Comparison of ENCODE assay signal across 1 cellular context in genomic region chr16:11254913-11255736, GRCh38.
TF ChIP-seq lines count a peak whose summit lies in the region.

No MANE protein-coding gene starts in this region.

TF ChIP-seq in WTC11, 78 proteins besides CTCF, POLR2A, EP300 and RAD21 (continued from another document):
- TF ChIP-seq ZNF281 (CRISPR knock-in tag; IDR thresholded peaks at IDR 0.05) (no peak), USF1 (CRISPR knock-in tag; IDR thresholded peaks at IDR 0.05) (no peak), ZNF532 (CRISPR knock-in tag; IDR thresholded peaks at IDR 0.05; ENCODE audit: borderline replicate concordance) (no peak), E2F4 (CRISPR knock-in tag; IDR thresholded peaks at IDR 0.05; ENCODE audit: borderline replicate concordance, low read depth) (no peak), GRHL2 (CRISPR knock-in tag; IDR thresholded peaks at IDR 0.05; ENCODE audit: insufficient replicate concordance, severe bottlenecking) (no peak), E2F5 (CRISPR knock-in tag; IDR thresholded peaks at IDR 0.05) (no peak), MLX (CRISPR knock-in tag; IDR thresholded peaks at IDR 0.05) (no peak), ATF3 (CRISPR knock-in tag; conservative IDR thresholded peaks at IDR 0.05) (no peak), SOX15 (CRISPR knock-in tag; IDR thresholded peaks at IDR 0.05) (no peak), ZNF512 (CRISPR knock-in tag; IDR thresholded peaks at IDR 0.05; ENCODE audit: borderline replicate concordance) (no peak), CDX4 (CRISPR knock-in tag; IDR thresholded peaks at IDR 0.05; ENCODE audit: borderline replicate concordance) (no peak), ZNF396 (CRISPR knock-in tag; IDR thresholded peaks at IDR 0.05; ENCODE audit: borderline replicate concordance) (no peak), NFATC4 (CRISPR knock-in tag; IDR thresholded peaks at IDR 0.05) (no peak), FOXP1 (CRISPR knock-in tag; IDR thresholded peaks at IDR 0.05; ENCODE audit: borderline replicate concordance) (no peak), KAT7 (CRISPR knock-in tag; IDR thresholded peaks at IDR 0.05; ENCODE audit: borderline replicate concordance) (peak; percentile 54; the same call in 1 of the 2 replicates), ETV6 (CRISPR knock-in tag; IDR thresholded peaks at IDR 0.05) (no peak), TEAD4 (CRISPR knock-in tag; IDR thresholded peaks at IDR 0.05) (peak; percentile 51; the same call in 1 of the 2 replicates), NFE2L1 (CRISPR knock-in tag; IDR thresholded peaks at IDR 0.05) (no peak), ZNF425 (CRISPR knock-in tag; conservative IDR thresholded peaks at IDR 0.05) (no peak), PRDM15 (CRISPR knock-in tag; IDR thresholded peaks at IDR 0.05) (no peak), GTF2I (CRISPR knock-in tag; conservative IDR thresholded peaks at IDR 0.05) (no peak), ZNF232 (CRISPR knock-in tag; IDR thresholded peaks at IDR 0.05) (no peak), EMX1 (CRISPR knock-in tag; IDR thresholded peaks at IDR 0.05) (no peak), MYBL2 (CRISPR knock-in tag; IDR thresholded peaks at IDR 0.05) (no peak; the same call in 1 of the 2 replicates), SMAD3 (CRISPR knock-in tag; IDR thresholded peaks at IDR 0.05; ENCODE audit: borderline replicate concordance) (no peak), ZNF671 (CRISPR knock-in tag; IDR thresholded peaks at IDR 0.05) (no peak), CBFB (CRISPR knock-in tag; IDR thresholded peaks at IDR 0.05; ENCODE audit: low read depth) (no peak), ZNF423 (CRISPR knock-in tag; IDR thresholded peaks at IDR 0.05) (peak; percentile 88), MAX (CRISPR knock-in tag; IDR thresholded peaks at IDR 0.05) (peak; percentile 59; the same call in 1 of the 2 replicates), ZNF416 (CRISPR knock-in tag; IDR thresholded peaks at IDR 0.05) (no peak), IRF2 (CRISPR knock-in tag; IDR thresholded peaks at IDR 0.05; ENCODE audit: borderline replicate concordance, low read depth) (no peak), ATF1 (CRISPR knock-in tag; IDR thresholded peaks at IDR 0.05) (no peak)
